ENCODE assay signal across 1 cellular context in the genomic region with DNA sequence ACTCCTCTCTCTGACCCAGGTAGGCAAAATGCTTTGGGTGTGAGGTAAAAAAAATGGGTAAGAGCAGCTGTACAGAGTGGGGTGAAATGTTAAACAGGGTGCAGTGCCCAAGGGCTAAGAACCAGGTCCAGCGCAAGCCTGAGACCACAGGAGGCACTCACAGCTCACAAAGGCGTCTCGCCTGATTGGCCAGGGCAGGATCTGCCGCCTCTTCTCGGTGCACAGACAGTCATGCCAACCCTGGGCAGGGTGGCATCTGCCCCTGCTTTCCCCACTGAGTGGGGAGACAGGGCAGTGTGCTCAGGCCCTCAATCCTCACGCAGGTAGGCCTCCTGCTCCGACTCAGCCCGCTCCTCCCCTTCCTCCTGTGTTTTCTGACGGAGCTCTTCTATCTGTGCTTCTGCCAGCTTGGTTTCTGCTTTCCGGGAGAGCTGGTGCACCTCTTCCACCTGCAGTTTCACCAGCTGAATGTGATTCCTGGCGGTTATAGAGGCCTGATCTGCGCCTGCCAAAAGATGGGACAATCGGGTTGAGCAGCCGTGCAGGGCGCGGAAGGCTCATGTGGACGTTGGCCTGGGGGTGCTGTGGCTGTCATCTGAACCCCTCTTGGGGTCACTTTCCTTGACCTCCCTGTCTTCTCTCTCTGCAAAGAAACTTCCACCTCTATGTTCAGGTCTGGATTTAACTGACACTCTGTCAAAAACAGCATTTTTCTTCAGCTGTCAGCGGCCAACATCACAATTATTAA.
TF ChIP-seq lines count a peak whose summit lies in the region.

No MANE protein-coding gene starts in this region.

TF ChIP-seq in GM23338, 12 proteins besides CTCF, POLR2A, EP300 and RAD21 (continued from another document):
- TF ChIP-seq CREB1 (CRISPR knock-in tag; IDR thresholded peaks at IDR 0.05; ENCODE audit: low read depth) (no peak), JUNB (IDR thresholded peaks at IDR 0.05; ENCODE audit: unreplicated experiment) (no peak), STAT1 (IDR thresholded peaks at IDR 0.05; ENCODE audit: unreplicated experiment) (no peak), EZH2phosphoT487 (IDR thresholded peaks at IDR 0.05; ENCODE audit: unreplicated experiment) (no peak)
